18 cellular contexts compared by ENCODE assay signal in genomic region chr14:41299924-41300323, GRCh38.
"Had no signal": no experiment of that assay in that cellular context is flagged by ENCODE, and none has a peak within 500 bp of the region (broad histone marks: within the 10 kb centered on the region; RNA-seq: fewer than 3 reads in every experiment).

No MANE protein-coding gene starts in this region.

- ATAC-seq: activated CD4-positive, alpha-beta T cell treated with anti-CD3 and anti-CD28 coated beads for 36 hours; activated CD8-positive, alpha-beta memory T cell treated with anti-CD3 and anti-CD28 coated beads, Interleukin-2, amount 10 ng/mL, durations not matched to agents 7 days and 5 days; activated naive CD4-positive, alpha-beta T cell treated with anti-CD3 and anti-CD28 coated beads, Interleukin-2, amount 50 U/mL, for 72 hours; naive thymus-derived CD8-positive, alpha-beta T cell; stimulated activated memory B cell treated with anti-CD40 and anti-IgM and Interleukin-4, amounts not matched to agents 10 μg/mL and 1 μg/mL and 100 μg/mL, for 72 hours had no signal

- H3K27me3 Mint-ChIP-seq: activated CD4-positive, alpha-beta memory T cell treated with anti-CD3 and anti-CD28 coated beads for 36 hours; activated CD4-positive, alpha-beta T cell treated with anti-CD3 and anti-CD28 coated beads for 36 hours; activated CD8-positive, alpha-beta memory T cell treated with anti-CD3 and anti-CD28 coated beads, Interleukin-2, amount 10 ng/mL, durations not matched to agents 7 days and 5 days; activated T-cell treated with anti-CD3 and anti-CD28 coated beads, Interleukin-2, amount 50 U/mL, for 24 hours; memory B cell; naive thymus-derived CD8-positive, alpha-beta T cell; stimulated activated memory B cell treated with anti-CD40 and anti-IgM and Interleukin-4, amounts not matched to agents 10 μg/mL and 1 μg/mL and 100 μg/mL, for 72 hours had no signal

- DNase-seq: activated CD4-positive, alpha-beta memory T cell treated with anti-CD3 and anti-CD28 coated beads for 36 hours; activated CD4-positive, alpha-beta T cell treated with anti-CD3 and anti-CD28 coated beads for 36 hours; activated CD8-positive, alpha-beta memory T cell treated with anti-CD3 and anti-CD28 coated beads, Interleukin-2, amount 10 ng/mL, durations not matched to agents 7 days and 5 days; activated gamma-delta T cell; activated T-cell treated with anti-CD3 and anti-CD28 coated beads, Interleukin-2, amount 50 U/mL, for 24 hours; dorsolateral prefrontal cortex; left ventricle myocardium inferior; naive thymus-derived CD8-positive, alpha-beta T cell; nucleus accumbens; posterior cingulate gyrus; stimulated activated CD4-positive, alpha-beta T cell treated with anti-CD3 and anti-CD28 coated beads, Interleukin-2, amount 100 ng/mL, for 48 hours; tibial artery had no signal

- H3K4me3 ChIP-seq: cardiac muscle cell, dorsolateral prefrontal cortex, hepatocyte, left ventricle myocardium inferior, tibial artery, vagina had no signal

- H3K9me3 Mint-ChIP-seq: activated CD4-positive, alpha-beta memory T cell treated with anti-CD3 and anti-CD28 coated beads for 36 hours; activated naive CD4-positive, alpha-beta T cell treated with anti-CD3 and anti-CD28 coated beads, Interleukin-2, amount 50 U/mL, for 72 hours; memory B cell; stimulated activated memory B cell treated with anti-CD40 and anti-IgM and Interleukin-4, amounts not matched to agents 10 μg/mL and 1 μg/mL and 100 μg/mL, for 72 hours had no signal

- H3K4me1 Mint-ChIP-seq: activated CD4-positive, alpha-beta T cell treated with anti-CD3 and anti-CD28 coated beads for 36 hours; activated CD8-positive, alpha-beta memory T cell treated with anti-CD3 and anti-CD28 coated beads, Interleukin-2, amount 10 ng/mL, durations not matched to agents 7 days and 5 days; memory B cell; naive thymus-derived CD8-positive, alpha-beta T cell; stimulated activated memory B cell treated with anti-CD40 and anti-IgM and Interleukin-4, amounts not matched to agents 10 μg/mL and 1 μg/mL and 100 μg/mL, for 72 hours had no signal

- H3K4me3 Mint-ChIP-seq: activated CD4-positive, alpha-beta memory T cell treated with anti-CD3 and anti-CD28 coated beads for 36 hours; activated CD4-positive, alpha-beta T cell treated with anti-CD3 and anti-CD28 coated beads for 36 hours; activated CD8-positive, alpha-beta memory T cell treated with anti-CD3 and anti-CD28 coated beads, Interleukin-2, amount 10 ng/mL, durations not matched to agents 7 days and 5 days; activated T-cell treated with anti-CD3 and anti-CD28 coated beads, Interleukin-2, amount 50 U/mL, for 24 hours; memory B cell; naive thymus-derived CD8-positive, alpha-beta T cell; stimulated activated memory B cell treated with anti-CD40 and anti-IgM and Interleukin-4, amounts not matched to agents 10 μg/mL and 1 μg/mL and 100 μg/mL, for 72 hours had no signal

- H3K36me3 Mint-ChIP-seq: activated CD4-positive, alpha-beta memory T cell treated with anti-CD3 and anti-CD28 coated beads for 36 hours; activated CD8-positive, alpha-beta memory T cell treated with anti-CD3 and anti-CD28 coated beads, Interleukin-2, amount 10 ng/mL, durations not matched to agents 7 days and 5 days; activated naive CD4-positive, alpha-beta T cell treated with anti-CD3 and anti-CD28 coated beads, Interleukin-2, amount 50 U/mL, for 72 hours; memory B cell; naive thymus-derived CD8-positive, alpha-beta T cell; stimulated activated memory B cell treated with anti-CD40 and anti-IgM and Interleukin-4, amounts not matched to agents 10 μg/mL and 1 μg/mL and 100 μg/mL, for 72 hours had no signal

- H3K27ac Mint-ChIP-seq: activated CD4-positive, alpha-beta memory T cell treated with anti-CD3 and anti-CD28 coated beads for 36 hours; activated CD4-positive, alpha-beta T cell treated with anti-CD3 and anti-CD28 coated beads for 36 hours; activated CD8-positive, alpha-beta memory T cell treated with anti-CD3 and anti-CD28 coated beads, Interleukin-2, amount 10 ng/mL, durations not matched to agents 7 days and 5 days; activated naive CD4-positive, alpha-beta T cell treated with anti-CD3 and anti-CD28 coated beads, Interleukin-2, amount 50 U/mL, for 72 hours; activated T-cell treated with anti-CD3 and anti-CD28 coated beads, Interleukin-2, amount 50 U/mL, for 24 hours; memory B cell; naive thymus-derived CD8-positive, alpha-beta T cell; stimulated activated memory B cell treated with anti-CD40 and anti-IgM and Interleukin-4, amounts not matched to agents 10 μg/mL and 1 μg/mL and 100 μg/mL, for 72 hours had no signal
